1 cellular context compared by ENCODE assay signal in genomic region chr2:223928113-223929006, GRCh38.
TF ChIP-seq lines count a peak whose summit lies in the region.

No MANE protein-coding gene starts in this region.

TF ChIP-seq in IMR-90, 13 proteins besides CTCF, POLR2A, EP300 and RAD21:
- TF ChIP-seq CEBPB (IDR thresholded peaks at IDR 0.05; ENCODE audit: low read depth, low read length) (no peak), ELK1 (IDR thresholded peaks at IDR 0.05; ENCODE audit: borderline replicate concordance, low read depth, low read length) (no peak), RFX5 (IDR thresholded peaks at IDR 0.05; ENCODE audit: low read depth, low read length) (no peak), MAFK (IDR thresholded peaks at IDR 0.05; ENCODE audit: low read depth, low read length) (no peak), MAZ (IDR thresholded peaks at IDR 0.05; ENCODE audit: borderline replicate concordance, low read depth, low read length) (no peak), RCOR1 (IDR thresholded peaks at IDR 0.05; ENCODE audit: insufficient replicate concordance, low read length) (no peak), CHD1 (IDR thresholded peaks at IDR 0.05; ENCODE audit: low read depth, low read length) (no peak), NFE2L2 (IDR thresholded peaks at IDR 0.05; ENCODE audit: low read depth, low read length) (no peak), FOS (IDR thresholded peaks at IDR 0.05; ENCODE audit: low read depth, low read length) (no peak), MXI1 (IDR thresholded peaks at IDR 0.05; ENCODE audit: borderline replicate concordance, low read depth, low read length) (no peak), USF2 (IDR thresholded peaks at IDR 0.05; ENCODE audit: low read depth, low read length) (no peak), BHLHE40 (IDR thresholded peaks at IDR 0.05; ENCODE audit: low read depth, low read length) (no peak), SMC3 (IDR thresholded peaks at IDR 0.05; ENCODE audit: low read depth, low read length) (no peak)
